23 cellular contexts compared by ENCODE assay signal in the genomic region with DNA sequence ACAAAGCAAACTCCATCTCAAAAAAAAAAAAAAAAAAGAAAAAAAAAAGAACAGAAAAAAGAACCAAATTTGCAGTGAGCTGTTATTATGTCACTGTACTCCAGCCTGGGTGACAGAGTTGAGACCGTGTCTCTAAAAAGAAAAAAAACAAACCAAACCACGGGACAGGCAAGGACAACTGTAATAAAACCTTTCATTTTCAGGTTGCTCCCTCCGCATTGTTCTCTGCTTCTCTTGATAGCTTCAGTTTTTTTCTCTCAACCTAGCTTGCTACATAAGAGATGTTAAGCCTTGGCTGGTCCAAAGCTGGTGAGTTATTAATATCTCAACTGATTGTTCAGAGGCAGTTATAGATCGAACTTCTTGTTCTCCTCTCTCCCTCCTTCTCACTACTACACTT.
"Had no signal": no experiment of that assay in that cellular context is flagged by ENCODE, and none has a peak within 500 bp of the region (broad histone marks: within the 10 kb centered on the region; RNA-seq: fewer than 3 reads in every experiment).

No MANE protein-coding gene starts in this region.

- H3K9me2 ChIP-seq: SK-N-SH had no signal

- H3K9me3 ChIP-seq: SK-N-SH had no signal

- FAIRE-seq: HepG2 had no signal

- H3K27ac Mint-ChIP-seq: T-cell; T-helper 1 cell treated with Interleukin-12 subunit alpha and Interleukin-12 subunit beta and Interleukin-4 antibody, amounts not matched to agents 30 μg/mL and 1 μg/mL, for 36 hours had no signal

- H3K9ac ChIP-seq: SK-N-SH had no signal

- H3K27ac ChIP-seq: RWPE1 had no signal

- H3K36me3 Mint-ChIP-seq: T-cell had no signal

- H3K4me2 ChIP-seq: SK-N-SH had no signal

- DNase-seq: IMR-90, Karpas-422, NCI-H1092, NCI-H1105 treated with DMSO at 0.1 percent for 48 hours, NCI-H1417 treated with DMSO at 0.1 percent for 48 hours, NCI-H146, NCI-H1694 treated with DMSO at 0.1 percent for 48 hours, NCI-H1930, NCI-H2081, NCI-H2107, NCI-H2227 treated with DMSO at 0.1 percent for 48 hours, NCI-H524, NCI-H526 treated with DMSO at 0.1 percent for 48 hours, NCI-H748 treated with DMSO at 0.1 percent for 48 hours, PC-3, SHP77, SK-N-SH, SW 1271, T-cell had no signal

- H3K4me3 Mint-ChIP-seq: T-cell; T-helper 1 cell treated with Interleukin-12 subunit alpha and Interleukin-12 subunit beta and Interleukin-4 antibody, amounts not matched to agents 30 μg/mL and 1 μg/mL, for 36 hours had no signal

- ATAC-seq: Panc1, PC-3, T-cell had no signal

- H3K4me1 Mint-ChIP-seq: T-cell had no signal

- H3K9me3 Mint-ChIP-seq: T-cell; T-helper 1 cell treated with Interleukin-12 subunit alpha and Interleukin-12 subunit beta and Interleukin-4 antibody, amounts not matched to agents 30 μg/mL and 1 μg/mL, for 36 hours had no signal
